In genomic region chr7:116546054-116546453, GRCh38 we compare ENCODE assay signal across 20 cellular contexts. TPM values are rescaled to one million over a fixed set of nuclear protein-coding genes. Genes with fewer than 3 reads are reported as not detected.
DNase-seq lines count a peak whose midpoint lies in the region; ATAC-seq and TF ChIP-seq lines count a peak whose summit lies in the region.
"Had no signal": no experiment of that assay in that cellular context is flagged by ENCODE, and none has a peak within 500 bp of the region (broad histone marks: within the 10 kb centered on the region; RNA-seq: fewer than 3 reads in every experiment).

No MANE protein-coding gene starts in this region.

- CTCF ChIA-PET in A673 (lab: Charles Lee): interaction anchor here (0.7 kb wide), 1 partner anchor 293 kb away, joined by 5 read pairs; no protein-coding TSS in a partner anchor
- CTCF ChIA-PET in activated CD4-positive, alpha-beta T cell treated with anti-CD3 and anti-CD28 coated beads for 36 hours (lab: Charles Lee): interaction anchor here (0.7 to 1.2 kb wide), 2 partner anchors 20 to 141 kb away, joined by 4 read pairs; no protein-coding TSS in a partner anchor
- CTCF ChIA-PET in GM10248 (lab: Yijun Ruan, JAX): interaction anchor here (1.4 to 3.5 kb wide), 3 partner anchors 20 to 45 kb away, joined by 3 to 12 read pairs (median 7); no protein-coding TSS in a partner anchor

- BruUV-seq in A673 (replicated peaks; lab: Mats Ljungman, UMichigan): no TSS peak

- no peak overlapping the region for H3K4me3 Mint-ChIP-seq in osteocyte (ENCODE audit: unreplicated experiment)
- H3K4me3 Mint-ChIP-seq in activated CD4-positive, alpha-beta T cell treated with anti-CD3 and anti-CD28 coated beads for 36 hours: no peak overlapping the region
- H3K4me3 Mint-ChIP-seq: activated naive CD8-positive, alpha-beta T cell; brain; dendritic cell treated with granulocyte-macrophage colony-stimulating factor and Interleukin-4, amounts not matched to agents 40 ng/mL and 50 ng/mL, for 4 days; stimulated activated effector memory CD8-positive, alpha-beta T cell treated with anti-CD3 and anti-CD28 coated beads, Interleukin-12 subunit alpha, Interleukin-12 subunit beta, amount 100 ng/mL, for 72 hours had no signal

- H3K27me3 Mint-ChIP-seq in osteocyte (ENCODE audit: unreplicated experiment): no peaks in the 10 kb centered on the region
- peaks cover 12% of the 10 kb centered on the region for H3K27me3 Mint-ChIP-seq in activated CD4-positive, alpha-beta T cell treated with anti-CD3 and anti-CD28 coated beads for 36 hours
- H3K27me3 Mint-ChIP-seq: brain had no signal

- H3K36me3 Mint-ChIP-seq in osteocyte (ENCODE audit: unreplicated experiment): peaks cover 54% of the 10 kb centered on the region
- no peaks in the 10 kb centered on the region for H3K36me3 Mint-ChIP-seq in activated CD4-positive, alpha-beta T cell treated with anti-CD3 and anti-CD28 coated beads for 36 hours (ENCODE audit: low read depth)
- H3K36me3 Mint-ChIP-seq: activated naive CD8-positive, alpha-beta T cell; brain; stimulated activated effector memory CD8-positive, alpha-beta T cell treated with anti-CD3 and anti-CD28 coated beads, Interleukin-12 subunit alpha, Interleukin-12 subunit beta, amount 100 ng/mL, for 72 hours had no signal

- H3K36me3 ChIP-seq in A673 (ENCODE audit: insufficient read depth, low read length, poor library complexity, severe bottlenecking) (peaks cover 97% of the 10 kb centered on the region), RWPE2 (ENCODE audit: low read depth) (peaks cover 99% of the 10 kb centered on the region), heart left ventricle (peaks cover 0 to 83% (median 15%) of the 10 kb centered on the region in 9 donors), HAP-1 (replicated peaks) (no peaks in the 10 kb centered on the region)
- H3K36me3 ChIP-seq: neutrophil had no signal

- H3K4me1 ChIP-seq in A673 (ENCODE audit: insufficient read depth, low read length, poor library complexity, severe bottlenecking) (peaks cover 91% of the 10 kb centered on the region), RWPE2 (ENCODE audit: insufficient read depth, poor library complexity, severe bottlenecking) (peaks cover 12% of the 10 kb centered on the region), heart left ventricle (peaks cover 7 to 98% (median 81%) of the 10 kb centered on the region in 12 donors), HAP-1 (no peaks in the 10 kb centered on the region)

- 37 to 65% (median 45%) methylated on average over 10 to 11 of the region's 11 CpGs for WGBS in heart left ventricle, 4 donors

- H3K9me3 ChIP-seq in A673 (ENCODE audit: low read depth, low read length, poor library complexity, severe bottlenecking) (no peaks in the 10 kb centered on the region), RWPE2 (ENCODE audit: severe bottlenecking) (no peaks in the 10 kb centered on the region), heart left ventricle (no peaks in the 10 kb centered on the region), HAP-1 (no peaks in the 10 kb centered on the region)
- H3K9me3 ChIP-seq: neutrophil had no signal

- H3K27ac ChIP-seq in A673 (ENCODE audit: low read depth, low read length, poor library complexity, severe bottlenecking) (peak overlapping the region; percentile 48), RWPE2 (ENCODE audit: poor library complexity, severe bottlenecking) (peak overlapping the region; percentile 11), heart left ventricle (peak overlapping the region; percentile 27 to 77 (median 68))
- H3K27ac ChIP-seq: neutrophil had no signal

- peak overlapping the region; percentile 38 for H3K27ac Mint-ChIP-seq in osteocyte (ENCODE audit: unreplicated experiment)
- H3K27ac Mint-ChIP-seq in activated CD4-positive, alpha-beta T cell treated with anti-CD3 and anti-CD28 coated beads for 36 hours: no peak overlapping the region
- H3K27ac Mint-ChIP-seq: activated naive CD8-positive, alpha-beta T cell; brain; dendritic cell treated with granulocyte-macrophage colony-stimulating factor and Interleukin-4, amounts not matched to agents 40 ng/mL and 50 ng/mL, for 4 days; stimulated activated effector memory CD8-positive, alpha-beta T cell treated with anti-CD3 and anti-CD28 coated beads, Interleukin-12 subunit alpha, Interleukin-12 subunit beta, amount 100 ng/mL, for 72 hours had no signal

- H3K9me3 Mint-ChIP-seq in osteocyte (ENCODE audit: unreplicated experiment): no peaks in the 10 kb centered on the region
- H3K9me3 Mint-ChIP-seq in activated CD4-positive, alpha-beta T cell treated with anti-CD3 and anti-CD28 coated beads for 36 hours (ENCODE audit: low read depth): no peaks in the 10 kb centered on the region
- H3K9me3 Mint-ChIP-seq: brain; dendritic cell treated with granulocyte-macrophage colony-stimulating factor and Interleukin-4, amounts not matched to agents 40 ng/mL and 50 ng/mL, for 4 days; stimulated activated effector memory CD8-positive, alpha-beta T cell treated with anti-CD3 and anti-CD28 coated beads, Interleukin-12 subunit alpha, Interleukin-12 subunit beta, amount 100 ng/mL, for 72 hours had no signal

- no peaks in the 10 kb centered on the region for H3K27me3 ChIP-seq in A673 (replicated peaks; ENCODE audit: insufficient read depth, low read depth, low read length, poor library complexity)
- no peaks in the 10 kb centered on the region for H3K27me3 ChIP-seq in RWPE2 (ENCODE audit: insufficient read depth, poor library complexity, severe bottlenecking)
- H3K27me3 ChIP-seq in heart left ventricle: no peaks in the 10 kb centered on the region
- no peaks in the 10 kb centered on the region for H3K27me3 ChIP-seq in HAP-1 (ENCODE audit: low read depth)
- H3K27me3 ChIP-seq: neutrophil had no signal

- TF ChIP-seq CTCF in A673 (conservative IDR thresholded peaks at IDR 0.05; ENCODE audit: low read depth, low read length) (no peak), RWPE2 (IDR thresholded peaks at IDR 0.05; ENCODE audit: poor library complexity, severe bottlenecking) (no peak), heart left ventricle (IDR thresholded peaks at IDR 0.05) (no peak), osteocyte (IDR thresholded peaks at IDR 0.05) (no peak), GM10248 (IDR thresholded peaks at IDR 0.05; ENCODE audit: control extremely low read depth, extremely low read depth, low read depth, missing control alignments) (no peak)

- in situ Hi-C loops in HAP-1 (cut with MboI; ENCODE audit: low sequenced_read_pairs): no loop called here

- ATAC-seq in RWPE2 (ENCODE audit: low read depth) (no peak), heart left ventricle (peak; percentile 87 to 92 (median 89))
- ATAC-seq in activated CD4-positive, alpha-beta T cell treated with anti-CD3 and anti-CD28 coated beads for 36 hours: no peak
- ATAC-seq: GM12878; left colon; stimulated activated effector memory CD8-positive, alpha-beta T cell treated with anti-CD3 and anti-CD28 coated beads, Interleukin-12 subunit alpha, Interleukin-12 subunit beta, amount 100 ng/mL, for 72 hours had no signal

- POLR2A ChIA-PET in A673 (lab: Charles Lee; ENCODE audit: low non-redundant PET) (interaction anchor here (0.7 kb wide), 1 partner anchor 292 kb away, joined by 4 read pairs; no protein-coding TSS in a partner anchor), GM10248 (lab: Yijun Ruan, JAX) (no interaction called here)
- POLR2A ChIA-PET in activated CD4-positive, alpha-beta T cell treated with anti-CD3 and anti-CD28 coated beads for 36 hours (lab: Charles Lee): no interaction called here

- H3K4me1 Mint-ChIP-seq in osteocyte (ENCODE audit: unreplicated experiment): peaks cover 70% of the 10 kb centered on the region
- H3K4me1 Mint-ChIP-seq in activated CD4-positive, alpha-beta T cell treated with anti-CD3 and anti-CD28 coated beads for 36 hours: no peaks in the 10 kb centered on the region
- H3K4me1 Mint-ChIP-seq: stimulated activated effector memory CD8-positive, alpha-beta T cell treated with anti-CD3 and anti-CD28 coated beads, Interleukin-12 subunit alpha, Interleukin-12 subunit beta, amount 100 ng/mL, for 72 hours had no signal

- DNase-seq in A673 (ENCODE audit: low spot score) (no peak), RWPE2 (ENCODE audit: low spot score) (no peak), heart left ventricle (peak in 1 of 5 donors; percentile 42), osteocyte (ENCODE audit: extremely low spot score, unreplicated experiment) (no peak), NCI-H2029 (lab: John Stamatoyannopoulos, UW) (no peak), HAP-1 (ENCODE audit: low spot score in 2 of 2) (no peak), GM10248 (ENCODE audit: extremely low spot score) (no peak)
- no peak for DNase-seq in activated CD4-positive, alpha-beta T cell treated with anti-CD3 and anti-CD28 coated beads for 36 hours
- DNase-seq: 8988T; activated CD4-positive, alpha-beta T cell treated with anti-CD3 and anti-CD28 coated beads for 1 hour; C1 segment of cervical spinal cord; left colon; NCI-H146; NCI-H774 had no signal

- intact Hi-C loops in A673 (cut with micrococcal nuclease; ENCODE audit: unreplicated experiment) (no loop called here), heart left ventricle (cut with DNase I) (loop anchor here in 1 of 10 donors (1.0 kb wide), 1 partner anchor 12 kb away; no protein-coding TSS in a partner anchor)
- intact Hi-C loops in activated CD4-positive, alpha-beta T cell treated with anti-CD3 and anti-CD28 coated beads for 36 hours (cut with DNase I, micrococcal nuclease): no loop called here

- H3K4me3 ChIP-seq in A673 (ENCODE audit: low read depth, low read length, poor library complexity, severe bottlenecking) (no peak overlapping the region), RWPE2 (ENCODE audit: severe bottlenecking) (no peak overlapping the region), heart left ventricle (no peak overlapping the region), HAP-1 (no peak overlapping the region)
- H3K4me3 ChIP-seq: GM12878 had no signal

- TF ChIP-seq POLR2A in heart left ventricle (IDR thresholded peaks at IDR 0.05): no peak

RNA-seq across cellular contexts. Expression of gene CAV1, which starts 21.2 kb away (rescaled TPM):
- 1,757 and 2,074 TPM in 2 replicates for total RNA-seq in A673 (2021)
- 100 to 1,000 TPM; 216 to 408 (median 281) TPM for total RNA-seq in heart left ventricle
- polyA plus RNA-seq in heart left ventricle: 100 to 1,000 TPM; 125 to 297 TPM
- 492 and 502 TPM in 2 replicates for total RNA-seq in osteocyte
- under 1 TPM; 0.25 TPM for total RNA-seq in activated CD4-positive, alpha-beta T cell treated with anti-CD3 and anti-CD28 coated beads for 36 hours

RNA-seq across cellular contexts. Expression of gene CAV2, which starts 46.5 kb away (rescaled TPM):
- 265 and 286 TPM in 2 replicates for total RNA-seq in A673 (2021)
- 100 to 1,000 TPM; 189 to 345 (median 237) TPM for total RNA-seq in heart left ventricle
- polyA plus RNA-seq in heart left ventricle: 100 to 1,000 TPM in 1 of 2 donors, 10 to 100 TPM in 1; 66.3 to 236 TPM
- 81.6 and 86.8 TPM in 2 replicates for total RNA-seq in osteocyte
- not detected for total RNA-seq in activated CD4-positive, alpha-beta T cell treated with anti-CD3 and anti-CD28 coated beads for 36 hours

Comparison
In these comparisons a context has a peak if more than half of its experiments do, and no peak if none do; other contexts are left out.
1. H3K27ac ChIP-seq: peak in every context shown above with its lines; median percentile 68 in heart left ventricle; 48 in A673; 11 in RWPE2.
2. ATAC-seq: peak in heart left ventricle (4 of 4); none in RWPE2 (single experiment) and activated CD4-positive, alpha-beta T cell treated with anti-CD3 and anti-CD28 coated beads for 36 hours (single experiment).
3. RNA of gene CAV1, which starts 21.2 kb away (total RNA-seq): 1,757 to 2,074 TPM in A673, 492 to 502 TPM in osteocyte and 216 to 408 TPM in heart left ventricle; 0.25 TPM in activated CD4-positive, alpha-beta T cell treated with anti-CD3 and anti-CD28 coated beads for 36 hours; every median in the first group is over 100 times any median in the second.
4. RNA of gene CAV2, which starts 46.5 kb away (total RNA-seq): 265 to 286 TPM in A673, 189 to 345 TPM in heart left ventricle and 81.6 to 86.8 TPM in osteocyte; not detected in activated CD4-positive, alpha-beta T cell treated with anti-CD3 and anti-CD28 coated beads for 36 hours; every median in the first group is over 10 times any median in the second.